ENCODE assay signal across 26 cellular contexts in the genomic region with DNA sequence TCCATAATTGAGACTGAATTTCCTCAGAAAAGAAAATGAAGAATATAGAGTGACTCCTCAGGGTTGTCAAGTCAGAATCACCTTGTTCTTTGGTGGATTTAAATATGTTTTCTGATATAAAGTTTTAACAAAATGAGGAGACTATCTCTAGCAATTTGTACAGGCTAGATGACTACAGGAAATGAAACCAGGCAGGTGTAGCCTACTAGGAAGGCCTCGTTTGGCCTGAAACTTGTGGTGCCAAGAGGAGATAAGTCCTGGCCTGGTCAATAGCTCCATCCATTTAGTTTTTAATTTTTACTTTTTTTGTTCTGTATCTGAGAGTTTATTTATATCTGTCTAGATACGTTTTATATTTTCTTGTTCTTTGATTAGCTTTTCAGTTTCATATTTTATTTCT.
DNase-seq lines count a peak whose midpoint lies in the region; ATAC-seq and FAIRE-seq lines count a peak whose summit lies in the region.
"Had no signal": no experiment of that assay in that cellular context is flagged by ENCODE, and none has a peak within 500 bp of the region (broad histone marks: within the 10 kb centered on the region; RNA-seq: fewer than 3 reads in every experiment).

No MANE protein-coding gene starts in this region.

- peak; percentile 68 for FAIRE-seq in colon (lab: Jason Lieb, UNC)
- FAIRE-seq: keratinocyte, TTC549 had no signal

- peak; percentile 66 for ATAC-seq in GM18868 (IDR thresholded peaks at IDR 0.05; ENCODE audit: unreplicated experiment)
- ATAC-seq in GM21526 (IDR thresholded peaks at IDR 0.05; ENCODE audit: low FRiP score, unreplicated experiment), result peak; percentile 52
- peak; percentile 74 for ATAC-seq in HG03175 (IDR thresholded peaks at IDR 0.05; ENCODE audit: unreplicated experiment)
- ATAC-seq in HG02973 (IDR thresholded peaks at IDR 0.05; ENCODE audit: unreplicated experiment), result no peak
- ATAC-seq: heart right ventricle; right cardiac atrium; stimulated activated naive CD8-positive, alpha-beta T cell treated with anti-CD3 and anti-CD28 coated beads, Interleukin-15, Interleukin-2, amounts not matched to agents 100 U/mL and 50 U/mL, for 24 hours; upper lobe of right lung had no signal

- DNase-seq in AG08396 (ENCODE audit: low spot score) (no peak), NCI-H1105 (lab: John Stamatoyannopoulos, UW) (no peak)
- DNase-seq: activated CD4-positive, alpha-beta memory T cell treated with anti-CD3 and anti-CD28 coated beads, Interleukin-2, amount 10 ng/mL, durations not matched to agents 7 days and 5 days; activated CD4-positive, alpha-beta T cell treated with anti-CD3 and anti-CD28 coated beads for 1 hour; activated naive CD4-positive, alpha-beta T cell treated with anti-CD3 and anti-CD28 coated beads, Interleukin-2, amount 50 U/mL, for 16 hours; amygdala; brain microvascular endothelial cell; cerebellar nuclear complex; dorsolateral prefrontal cortex; GM23248; heart right ventricle; NCI-H446; OCI-M1; posterior cingulate gyrus; right cardiac atrium; stimulated activated CD4-positive, alpha-beta T cell treated with anti-CD3 and anti-CD28 coated beads, Interleukin-1b, Interleukin-23, amount 100 ng/mL, for 48 hours; stimulated activated naive CD8-positive, alpha-beta T cell treated with anti-CD3 and anti-CD28 coated beads, Interleukin-15, Interleukin-2, amounts not matched to agents 100 U/mL and 50 U/mL, for 24 hours; T-helper 1 cell; upper lobe of right lung had no signal
